In the genomic region with DNA sequence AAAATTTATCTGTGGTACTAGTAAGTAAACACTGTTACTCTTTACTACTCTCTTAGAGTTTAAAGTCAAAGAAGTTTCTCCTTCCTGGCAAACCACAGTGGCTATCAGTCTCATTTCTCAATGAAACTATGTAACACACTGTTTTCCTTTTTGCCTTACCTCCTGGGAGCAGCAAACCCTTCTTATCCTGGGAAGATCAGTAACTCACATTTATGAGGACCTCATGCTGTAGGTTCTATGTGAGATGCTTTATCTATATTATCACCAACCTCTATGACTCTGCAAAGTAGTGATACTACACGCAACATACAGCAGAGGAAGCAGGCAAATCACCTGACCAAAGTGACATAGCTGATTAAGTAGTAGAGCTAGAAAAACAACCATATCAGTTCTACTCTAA, we compare ENCODE assay signal across 18 cellular contexts. TPM values are rescaled to one million over a fixed set of nuclear protein-coding genes. Genes with fewer than 3 reads are reported as not detected.
DNase-seq lines count a peak whose midpoint lies in the region; ATAC-seq, FAIRE-seq and TF ChIP-seq lines count a peak whose summit lies in the region.
"Had no signal": no experiment of that assay in that cellular context is flagged by ENCODE, and none has a peak within 500 bp of the region (broad histone marks: within the 10 kb centered on the region; RNA-seq: fewer than 3 reads in every experiment).

No MANE protein-coding gene starts in this region.

- peaks cover 50% of the 10 kb centered on the region for H3K36me3 Mint-ChIP-seq in activated naive CD8-positive, alpha-beta T cell treated with anti-CD3 and anti-CD28 coated beads, Interleukin-2, amount 50 U/mL, for 24 hours (ENCODE audit: low read depth)

- H3K23ac ChIP-seq in mesenchymal stem cell (ENCODE audit: low read length in 2 of 2): no peak overlapping the region

- H2BK120ac ChIP-seq in mesenchymal stem cell (ENCODE audit: low read depth, low read length): no peak overlapping the region

- H4K91ac ChIP-seq in mesenchymal stem cell (ENCODE audit: low read length): no peak overlapping the region

- no peak overlapping the region for H3K4ac ChIP-seq in mesenchymal stem cell (ENCODE audit: low read depth in 1 of 2, low read length in 2 of 2)

- no peak overlapping the region for H3K4me3 ChIP-seq in mesenchymal stem cell (ENCODE audit: insufficient read depth in 1 of 2, low read depth in 1 of 2, low read length in 2 of 2)
- no peak overlapping the region for H3K4me3 ChIP-seq in vagina
- H3K4me3 ChIP-seq: neural progenitor cell, transverse colon had no signal

- H2BK15ac ChIP-seq in mesenchymal stem cell (ENCODE audit: low read depth, poor library complexity, severe bottlenecking): no peak overlapping the region

- H3K14ac ChIP-seq in mesenchymal stem cell (ENCODE audit: low read length in 2 of 2): no peak overlapping the region

- peak overlapping the region; percentile 77 for H3K9ac ChIP-seq in mesenchymal stem cell (ENCODE audit: low read length)
- H3K9ac ChIP-seq: neural progenitor cell had no signal

- TF ChIP-seq CTCF in vagina (IDR thresholded peaks at IDR 0.05): no peak

- H3K4me1 Mint-ChIP-seq in activated naive CD8-positive, alpha-beta T cell treated with anti-CD3 and anti-CD28 coated beads, Interleukin-2, amount 50 U/mL, for 24 hours: no peaks in the 10 kb centered on the region
- H3K4me1 Mint-ChIP-seq in stimulated activated naive CD8-positive, alpha-beta T cell treated with anti-CD3 and anti-CD28 coated beads, Interleukin-15, amount 100 ng/mL, for 72 hours: peaks cover 8% of the 10 kb centered on the region
- H3K4me1 Mint-ChIP-seq: neural progenitor cell had no signal

- H3K27ac ChIP-seq in mesenchymal stem cell (ENCODE audit: low read length, poor library complexity, severe bottlenecking): no peak overlapping the region
- no peak overlapping the region for H3K27ac ChIP-seq in vagina
- H3K27ac ChIP-seq: neural progenitor cell, transverse colon had no signal

- no peaks in the 10 kb centered on the region for H3K9me3 Mint-ChIP-seq in activated naive CD8-positive, alpha-beta T cell treated with anti-CD3 and anti-CD28 coated beads, Interleukin-2, amount 50 U/mL, for 24 hours
- H3K9me3 Mint-ChIP-seq in stimulated activated naive CD8-positive, alpha-beta T cell treated with anti-CD3 and anti-CD28 coated beads, Interleukin-15, amount 100 ng/mL, for 72 hours: no peaks in the 10 kb centered on the region
- H3K9me3 Mint-ChIP-seq: neural progenitor cell had no signal

- intact Hi-C loops in vagina (cut with DNase I): no loop called here

- H2BK5ac ChIP-seq in mesenchymal stem cell (ENCODE audit: low read depth, low read length, poor library complexity, severe bottlenecking): no peak overlapping the region

- no peak overlapping the region for H2AFZ ChIP-seq in mesenchymal stem cell (ENCODE audit: low read depth, low read length)
- H2AFZ ChIP-seq: neural progenitor cell had no signal

- H3K27me3 ChIP-seq in mesenchymal stem cell (ENCODE audit: control insufficient read depth in 1 of 2, insufficient read depth in 1 of 2, low read length in 2 of 2) (no peaks in the 10 kb centered on the region), vagina (no peaks in the 10 kb centered on the region)
- H3K27me3 ChIP-seq: neural progenitor cell, transverse colon had no signal

- H3K27me3 Mint-ChIP-seq in activated naive CD8-positive, alpha-beta T cell treated with anti-CD3 and anti-CD28 coated beads, Interleukin-2, amount 50 U/mL, for 24 hours: no peaks in the 10 kb centered on the region
- H3K27me3 Mint-ChIP-seq in stimulated activated naive CD8-positive, alpha-beta T cell treated with anti-CD3 and anti-CD28 coated beads, Interleukin-15, amount 100 ng/mL, for 72 hours: no peaks in the 10 kb centered on the region

- no peak overlapping the region for H3K4me2 ChIP-seq in mesenchymal stem cell (ENCODE audit: low read length, poor library complexity, severe bottlenecking)
- H3K4me2 ChIP-seq: neural progenitor cell had no signal

- H3K18ac ChIP-seq in mesenchymal stem cell (ENCODE audit: low read depth in 1 of 2, low read length in 2 of 2): no peak overlapping the region

- FAIRE-seq in HTR-8/SVneo (lab: Jason Lieb, UNC): peak; percentile 66
- FAIRE-seq: H1 had no signal

- no peak overlapping the region for H2BK12ac ChIP-seq in mesenchymal stem cell (ENCODE audit: low read length in 2 of 2)

- ATAC-seq in activated naive CD8-positive, alpha-beta T cell treated with anti-CD3 and anti-CD28 coated beads, Interleukin-2, amount 50 U/mL, for 24 hours: no peak
- no peak for ATAC-seq in stimulated activated naive CD8-positive, alpha-beta T cell treated with anti-CD3 and anti-CD28 coated beads, Interleukin-15, amount 100 ng/mL, for 72 hours
- no peak for ATAC-seq in HG02610 (IDR thresholded peaks at IDR 0.05; ENCODE audit: unreplicated experiment)
- no peak for ATAC-seq in GM19452 (IDR thresholded peaks at IDR 0.05; ENCODE audit: unreplicated experiment)

- H3K27ac Mint-ChIP-seq in activated naive CD8-positive, alpha-beta T cell treated with anti-CD3 and anti-CD28 coated beads, Interleukin-2, amount 50 U/mL, for 24 hours: peak overlapping the region; percentile 6
- no peak overlapping the region for H3K27ac Mint-ChIP-seq in stimulated activated naive CD8-positive, alpha-beta T cell treated with anti-CD3 and anti-CD28 coated beads, Interleukin-15, amount 100 ng/mL, for 72 hours
- H3K27ac Mint-ChIP-seq: neural progenitor cell had no signal

- peaks cover 15% of the 10 kb centered on the region for H3K79me1 ChIP-seq in mesenchymal stem cell (replicated peaks; ENCODE audit: low read length, poor library complexity, severe bottlenecking)

- H3K9me3 ChIP-seq in mesenchymal stem cell (ENCODE audit: control insufficient read depth, low read length) (no peaks in the 10 kb centered on the region), vagina (no peaks in the 10 kb centered on the region)
- H3K9me3 ChIP-seq: transverse colon had no signal

- no peak overlapping the region for H2AK5ac ChIP-seq in mesenchymal stem cell (ENCODE audit: low read length, severe bottlenecking)

- 95% methylated on average over 1 of the region's 1 CpG for WGBS in mesenchymal stem cell

- H3K4me3 Mint-ChIP-seq in activated naive CD8-positive, alpha-beta T cell treated with anti-CD3 and anti-CD28 coated beads, Interleukin-2, amount 50 U/mL, for 24 hours: no peak overlapping the region
- no peak overlapping the region for H3K4me3 Mint-ChIP-seq in stimulated activated naive CD8-positive, alpha-beta T cell treated with anti-CD3 and anti-CD28 coated beads, Interleukin-15, amount 100 ng/mL, for 72 hours
- H3K4me3 Mint-ChIP-seq: neural progenitor cell had no signal

- no peak for TF ChIP-seq POLR2A in vagina (IDR thresholded peaks at IDR 0.05)

- no peaks in the 10 kb centered on the region for H3K4me1 ChIP-seq in mesenchymal stem cell (ENCODE audit: control insufficient read depth, insufficient read depth, low read depth, low read length)
- H3K4me1 ChIP-seq in vagina: no peaks in the 10 kb centered on the region
- H3K4me1 ChIP-seq: neural progenitor cell, transverse colon had no signal

- H4K8ac ChIP-seq in mesenchymal stem cell (ENCODE audit: low read length): no peak overlapping the region

- peaks cover 26 to 86% of the 10 kb centered on the region in 2 experiments for H3K36me3 ChIP-seq in mesenchymal stem cell (ENCODE audit: control insufficient read depth in 1 of 2, insufficient read depth in 2 of 2, low read depth in 1 of 2, low read length in 2 of 2)
- H3K36me3 ChIP-seq in vagina: peaks cover 0 to 56% of the 10 kb centered on the region in 2 donors

- DNase-seq in ELR (ENCODE audit: low read depth): peak; percentile 19
- no peak for DNase-seq in HTR-8/SVneo (ENCODE audit: insufficient read length, low spot score)
- no peak for DNase-seq in activated naive CD8-positive, alpha-beta T cell treated with anti-CD3 and anti-CD28 coated beads, Interleukin-2, amount 50 U/mL, for 24 hours
- no peak for DNase-seq in mesenchymal stem cell
- no peak for DNase-seq in stimulated activated naive CD8-positive, alpha-beta T cell treated with anti-CD3 and anti-CD28 coated beads, Interleukin-15, amount 100 ng/mL, for 72 hours
- DNase-seq in vagina (ENCODE audit: extremely low spot score in 2 of 2): no peak
- DNase-seq: activated naive CD4-positive, alpha-beta T cell treated with anti-CD3 and anti-CD28 coated beads, Interleukin-2, amount 50 U/mL, for 16 hours; AML-193; Calu3; effector CD8-positive, alpha-beta T cell; GDM1; KBM-7; NCI-H1417; transverse colon had no signal

RNA-seq across cellular contexts. Expression of a gene that starts 35.3 kb away (rescaled TPM):
- polyA plus RNA-seq in mesenchymal stem cell (2013, experiment 1 of 2): 28.8 TPM
- polyA plus RNA-seq in mesenchymal stem cell (2013, experiment 2 of 2): 26.4 TPM
- 64.6 TPM for total RNA-seq in vagina

RNA-seq across cellular contexts. Expression of a gene that starts 35.4 kb away (rescaled TPM):
- polyA plus RNA-seq in mesenchymal stem cell (2013, experiment 1 of 2): 92.6 TPM
- polyA plus RNA-seq in mesenchymal stem cell (2013, experiment 2 of 2): 94.1 TPM
- total RNA-seq in vagina: 73.4 TPM

RNA-seq across cellular contexts. Expression of a gene that starts 55.2 kb away (rescaled TPM):
- 82.3 TPM for polyA plus RNA-seq in mesenchymal stem cell (2013, experiment 1 of 2)
- polyA plus RNA-seq in mesenchymal stem cell (2013, experiment 2 of 2): 82.1 TPM
- 29.7 TPM for total RNA-seq in vagina

RNA-seq across cellular contexts. Expression of a gene that starts 55.5 kb away (rescaled TPM):
- polyA plus RNA-seq in mesenchymal stem cell (2013, experiment 1 of 2): 153 TPM
- 151 TPM for polyA plus RNA-seq in mesenchymal stem cell (2013, experiment 2 of 2)
- 68.5 TPM for total RNA-seq in vagina
